ENCODE assay signal across 8 cellular contexts in the genomic region with DNA sequence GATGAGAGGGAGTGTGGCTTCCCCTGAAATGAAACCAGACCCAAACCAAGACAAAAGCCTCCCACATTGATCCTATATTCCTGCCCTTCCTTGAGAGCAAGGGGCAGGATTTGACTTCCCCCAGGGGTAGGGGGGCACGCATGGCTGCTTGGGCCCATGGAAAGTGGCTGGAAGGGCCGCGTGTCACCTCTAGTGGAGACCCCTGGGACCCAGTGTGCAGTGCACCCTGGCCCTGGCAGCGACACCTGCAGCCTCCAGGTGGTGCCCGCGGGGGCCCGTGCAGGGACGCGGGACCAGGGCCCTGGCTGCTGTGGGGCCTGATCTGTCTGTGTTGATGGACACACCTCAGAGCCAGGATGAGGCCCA. TPM values are rescaled to one million over a fixed set of nuclear protein-coding genes. Genes with fewer than 3 reads are reported as not detected.
A peak's percentile ranks its signal among the peaks of the same experiment; 100 is the strongest.
DNase-seq lines count a peak whose midpoint lies in the region; ATAC-seq and TF ChIP-seq lines count a peak whose summit lies in the region.

No MANE protein-coding gene starts in this region.

- no peaks in the 10 kb centered on the region for H3K9me2 ChIP-seq in MM.1S (replicated peaks; ENCODE audit: insufficient read depth, low read length)

- DNase-seq in H7: peak; percentile 89
- DNase-seq in MM.1S: peak; percentile 77
- peak; percentile 93 for DNase-seq in spleen
- no peak for DNase-seq in nephron progenitor cell
- no peak for DNase-seq in hippocampal formation (lab: John Stamatoyannopoulos, UW)
- no peak for DNase-seq in activated CD4-positive, CD25-positive, alpha-beta regulatory T cell (lab: John Stamatoyannopoulos, UW)

- H3K36me3 ChIP-seq in H7 (replicated peaks; ENCODE audit: control insufficient read depth, insufficient read depth, low read length): no peaks in the 10 kb centered on the region
- no peaks in the 10 kb centered on the region for H3K36me3 ChIP-seq in MM.1S (replicated peaks; ENCODE audit: insufficient read depth, low read length)
- H3K36me3 ChIP-seq in esophagus (ENCODE audit: control insufficient read depth in 2 of 2, insufficient read depth in 2 of 2, low read length in 1 of 2): no peaks in the 10 kb centered on the region
- H3K36me3 ChIP-seq in spleen: no peaks in the 10 kb centered on the region

- H3K4me3 Mint-ChIP-seq in nephron progenitor cell: no peak overlapping the region

- peak; percentile 32 for ATAC-seq in GM18498 (IDR thresholded peaks at IDR 0.05; ENCODE audit: unreplicated experiment)

- H3K9me3 ChIP-seq in MM.1S (replicated peaks; ENCODE audit: insufficient read depth, low read length): no peaks in the 10 kb centered on the region
- no peaks in the 10 kb centered on the region for H3K9me3 ChIP-seq in esophagus (ENCODE audit: control insufficient read depth in 2 of 2, insufficient read depth in 1 of 2, low read depth in 1 of 2, low read length in 1 of 2)
- H3K9me3 ChIP-seq in spleen: no peaks in the 10 kb centered on the region

- H3F3A ChIP-seq in MM.1S (ENCODE audit: insufficient read depth, low read length): no peaks in the 10 kb centered on the region

- peaks cover 36% of the 10 kb centered on the region for H3K4me1 Mint-ChIP-seq in nephron progenitor cell

- H3K27ac Mint-ChIP-seq in nephron progenitor cell: no peak overlapping the region

- WGBS in esophagus, 2 donors: 61 to 65% methylated on average over 9 of the region's 9 CpGs
- WGBS in spleen, 5 donors: 30 to 52% (median 42%) methylated on average over 4 to 9 of the region's 9 CpGs

- H3K27ac ChIP-seq in MM.1S (ENCODE audit: low read length) (peak overlapping the region; percentile 41; the same call in 1 of the 2 replicates), esophagus (ENCODE audit: low read depth in 2 of 2, low read length in 1 of 2) (peak overlapping the region; percentile 92 to 95), spleen (peak overlapping the region; percentile 80 to 98 (median 94))

- TF ChIP-seq POLR2A in spleen (IDR thresholded peaks at IDR 0.05): no peak

- H3K9me3 Mint-ChIP-seq in nephron progenitor cell: no peaks in the 10 kb centered on the region

- H2AFZ ChIP-seq in MM.1S (ENCODE audit: low read length): peak overlapping the region; percentile 77

- peak overlapping the region; percentile 51; the same call in 1 of the 2 replicates for H3K9ac ChIP-seq in MM.1S (ENCODE audit: low read length)

- H3K4me1 ChIP-seq in MM.1S (ENCODE audit: low read length) (peaks cover 11% of the 10 kb centered on the region), esophagus (ENCODE audit: control insufficient read depth in 2 of 2, insufficient read depth in 2 of 2, low read length in 1 of 2) (peaks cover 0 to 35% of the 10 kb centered on the region in 2 donors), spleen (peaks cover 32 to 83% (median 50%) of the 10 kb centered on the region in 6 donors)

- H3K27me3 Mint-ChIP-seq in nephron progenitor cell (ENCODE audit: low read depth, poor library complexity): peaks cover 9% of the 10 kb centered on the region

- H3K4me2 ChIP-seq in MM.1S (ENCODE audit: low read depth, low read length): peak overlapping the region; percentile 94

- no peaks in the 10 kb centered on the region for H3K27me3 ChIP-seq in H7 (ENCODE audit: control insufficient read depth, insufficient read depth, low read length)
- H3K27me3 ChIP-seq in MM.1S (replicated peaks; ENCODE audit: insufficient read depth, low read length): peaks cover 18% of the 10 kb centered on the region
- H3K27me3 ChIP-seq in esophagus (ENCODE audit: control insufficient read depth in 1 of 2, insufficient read depth in 2 of 2, low read length in 2 of 2): no peaks in the 10 kb centered on the region
- no peaks in the 10 kb centered on the region for H3K27me3 ChIP-seq in spleen (replicated peaks in 1 of 7)

- H4K20me1 ChIP-seq in MM.1S (ENCODE audit: insufficient read depth, low read length): no peaks in the 10 kb centered on the region

- peak; percentile 85 for TF ChIP-seq CTCF in MM.1S (IDR thresholded peaks at IDR 0.05; ENCODE audit: low read length)
- peak in 8 of 11 experiments; percentile 30 to 58 (median 54) for TF ChIP-seq CTCF in spleen (IDR thresholded peaks at IDR 0.05 in 8 of 11, conservative IDR thresholded peaks at IDR 0.05 in 3 of 11)
- no peak for TF ChIP-seq CTCF in nephron progenitor cell (IDR thresholded peaks at IDR 0.05)

- no peaks in the 10 kb centered on the region for H3K36me3 Mint-ChIP-seq in nephron progenitor cell (ENCODE audit: low read depth)

- no peaks in the 10 kb centered on the region for H3K79me2 ChIP-seq in MM.1S (ENCODE audit: low read length)

- intact Hi-C loops in spleen (cut with DNase I; ENCODE audit: low total_unique reads): no loop called here

- H3K4me3 ChIP-seq in H7 (ENCODE audit: insufficient read depth, low read depth, low read length) (no peak overlapping the region), MM.1S (ENCODE audit: low read length) (peak overlapping the region; percentile 66), esophagus (ENCODE audit: low read depth in 1 of 2, low read length in 2 of 2) (no peak overlapping the region), spleen (peak overlapping the region in 3 of 8 donors; percentile 5 to 54 (median 16))

RNA-seq across cellular contexts. Expression of a gene that starts 18.0 kb away (rescaled TPM):
- total RNA-seq in H7 (2014; rRNA removed; shearing (Covaris generic)): 14.6 and 18.4 TPM in 2 replicates
- polyA plus RNA-seq in esophagus: 10 to 100 TPM; 12.5 to 29.3 TPM
- total RNA-seq in spleen: 10 to 100 TPM in 2 of 7 donors, 1 to 10 TPM in 5; 2.9 to 16.3 (median 7.1) TPM
- 1 to 10 TPM; 4.7 to 7.7 (median 5.9) TPM for polyA plus RNA-seq in spleen

Comparison
In these comparisons a context has a peak if more than half of its experiments do, and no peak if none do; other contexts are left out.
1. DNase-seq: peak in H7 (single experiment), MM.1S (single experiment) and spleen (single experiment); none in nephron progenitor cell (single experiment), hippocampal formation (0 of 2) and activated CD4-positive, CD25-positive, alpha-beta regulatory T cell (0 of 4).
2. H3K27ac ChIP-seq: peak in every context shown above with its lines; median percentile 94 in spleen; 94 in esophagus; 41 in MM.1S.